ENCODE assay signal across 30 cellular contexts in the genomic region with DNA sequence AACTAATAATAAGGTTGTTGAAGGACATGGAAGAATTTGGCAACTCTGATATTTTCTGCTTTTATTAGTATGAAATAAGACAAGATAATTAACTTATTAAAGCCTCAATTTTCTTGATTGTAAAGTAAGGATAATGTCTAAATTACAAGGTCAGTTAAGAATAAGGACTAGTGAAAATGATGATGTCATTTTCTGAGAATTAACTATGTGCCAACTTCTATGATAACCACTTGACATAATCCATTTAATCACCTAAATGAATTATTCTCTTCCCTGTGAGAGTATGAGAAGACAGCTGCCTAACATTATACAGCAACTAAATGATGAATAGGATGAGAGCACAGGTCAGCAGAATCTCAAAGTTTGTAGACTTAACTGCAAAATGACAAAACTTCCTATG.
"Had no signal": no experiment of that assay in that cellular context is flagged by ENCODE, and none has a peak within 500 bp of the region (broad histone marks: within the 10 kb centered on the region; RNA-seq: fewer than 3 reads in every experiment).

No MANE protein-coding gene starts in this region.

- H3K4me1 ChIP-seq: adrenal gland, body of pancreas, esophagus muscularis mucosa, foreskin keratinocyte, gastrocnemius medialis, heart left ventricle had no signal

- DNase-seq: activated CD4-positive, alpha-beta memory T cell treated with anti-CD3 and anti-CD28 coated beads for 36 hours; activated CD4-positive, alpha-beta T cell treated with anti-CD3 and anti-CD28 coated beads for 36 hours; activated CD4-positive, alpha-beta T cell treated with anti-CD3 and anti-CD28 coated beads, Interleukin-2, amount 10 ng/mL, durations not matched to agents 24 days and 14 days; activated CD4-positive, CD25-positive, alpha-beta regulatory T cell; activated CD4-positive, CD25-positive, alpha-beta regulatory T cell treated with anti-CD3 and anti-CD28 coated beads, Interleukin-2, amount 50 U/mL, for 72 hours; activated CD8-positive, alpha-beta memory T cell treated with anti-CD3 and anti-CD28 coated beads, Interleukin-2, amount 10 ng/mL, durations not matched to agents 7 days and 5 days; activated CD8-positive, alpha-beta memory T cell treated with anti-CD3 and anti-CD28 coated beads, Interleukin-2, amount 50 U/mL, for 4 hours; activated CD8-positive, alpha-beta T cell treated with anti-CD3 and anti-CD28 coated beads, Interleukin-2, amount 10 ng/mL, durations not matched to agents 7 days and 5 days; activated effector memory CD4-positive, alpha-beta T cell treated with anti-CD3 and anti-CD28 coated beads, Interleukin-2, amount 50 U/mL, for 16 hours; activated naive CD4-positive, alpha-beta T cell treated with anti-CD3 and anti-CD28 coated beads for 36 hours; activated naive CD8-positive, alpha-beta T cell treated with anti-CD3 and anti-CD28 coated beads for 36 hours; activated naive CD8-positive, alpha-beta T cell treated with anti-CD3 and anti-CD28 coated beads, Interleukin-2, amount 50 U/mL, for 24 hours; activated T-cell treated with anti-CD3 and anti-CD28 coated beads, Interleukin-2, amount 50 U/mL, for 1 hour; activated T-cell treated with anti-CD3 and anti-CD28 coated beads, Interleukin-2, amount 50 U/mL, for 48 hours; adrenal gland; amygdala; aorta; body of pancreas; caudate nucleus; cortex of kidney; dermis blood vessel endothelial cell; effector CD4-positive, alpha-beta T cell; effector memory CD8-positive, alpha-beta T cell; erythroblast; foreskin keratinocyte; gastrocnemius medialis; glutamatergic neuron; heart left ventricle had no signal

- ATAC-seq: activated CD4-positive, alpha-beta T cell treated with anti-CD3 and anti-CD28 coated beads for 36 hours; activated CD8-positive, alpha-beta memory T cell treated with anti-CD3 and anti-CD28 coated beads, Interleukin-2, amount 10 ng/mL, durations not matched to agents 7 days and 5 days; activated CD8-positive, alpha-beta T cell treated with anti-CD3 and anti-CD28 coated beads, Interleukin-2, amount 10 ng/mL, durations not matched to agents 7 days and 5 days; activated naive CD8-positive, alpha-beta T cell treated with anti-CD3 and anti-CD28 coated beads, Interleukin-2, amount 50 U/mL, for 24 hours; body of pancreas; effector memory CD8-positive, alpha-beta T cell; foreskin keratinocyte; gastrocnemius medialis; heart left ventricle had no signal

- H3K27me3 ChIP-seq: adrenal gland, body of pancreas, esophagus muscularis mucosa, foreskin keratinocyte, gastrocnemius medialis, heart left ventricle had no signal

- H3K4me3 ChIP-seq: adrenal gland, body of pancreas, esophagus muscularis mucosa, gastrocnemius medialis, heart left ventricle had no signal

- FAIRE-seq: colon had no signal

- H3K27ac ChIP-seq: adrenal gland, body of pancreas, esophagus muscularis mucosa, foreskin keratinocyte, gastrocnemius medialis, heart left ventricle had no signal

- H3K9me3 ChIP-seq: body of pancreas, gastrocnemius medialis had no signal

- H3K36me3 ChIP-seq: adrenal gland, esophagus muscularis mucosa, gastrocnemius medialis, heart left ventricle had no signal
